1 cellular context compared by ENCODE assay signal in genomic region chr1:28259252-28259934, GRCh38.
TF ChIP-seq lines count a peak whose summit lies in the region.

TSS of gene SESN2 (plus strand) at chr1:28259518. CDS start at chr1:28259848, 330 bp downstream.

TF ChIP-seq in K562, 482 proteins besides CTCF, POLR2A, EP300 and RAD21 (continued from another document and continues in another):
- TF ChIP-seq CTCFL (IDR thresholded peaks at IDR 0.05; ENCODE audit: borderline replicate concordance, insufficient read depth, low read depth, low read length, poor library complexity, severe bottlenecking): no peak
- no peak for TF ChIP-seq MBD1 (CRISPR knock-in tag; IDR thresholded peaks at IDR 0.05)
- no peak for TF ChIP-seq ZBTB26 (CRISPR knock-in tag; IDR thresholded peaks at IDR 0.05)
- TF ChIP-seq DLX4 (CRISPR knock-in tag; IDR thresholded peaks at IDR 0.05): no peak
- TF ChIP-seq BRF1 (IDR thresholded peaks at IDR 0.05; ENCODE audit: borderline replicate concordance, extremely low read depth, insufficient read length): no peak
- TF ChIP-seq PTTG1 (tag; IDR thresholded peaks at IDR 0.05; ENCODE audit: low read depth): no peak
- no peak for TF ChIP-seq ETV6 (IDR thresholded peaks at IDR 0.05; ENCODE audit: borderline replicate concordance in 1 of 2, low read depth in 2 of 2, low read length in 1 of 2)
- peak; percentile 69; the same call in 1 of the 2 replicates for TF ChIP-seq ETV6 (CRISPR knock-in tag; IDR thresholded peaks at IDR 0.05; ENCODE audit: borderline replicate concordance)
- TF ChIP-seq GTF2B (IDR thresholded peaks at IDR 0.05; ENCODE audit: extremely low read depth, insufficient read length): peak; percentile 33
- TF ChIP-seq HIVEP1 (CRISPR knock-in tag; IDR thresholded peaks at IDR 0.05): no peak
- TF ChIP-seq SPI1 (IDR thresholded peaks at IDR 0.05; ENCODE audit: borderline replicate concordance, low read depth, low read length): peak; percentile 23; the same call in 1 of the 2 replicates
- peak; percentile 73; the same call in 1 of the 2 replicates for TF ChIP-seq ZNF431 (CRISPR knock-in tag; IDR thresholded peaks at IDR 0.05)
- no peak for TF ChIP-seq MCM5 (IDR thresholded peaks at IDR 0.05; ENCODE audit: low read depth)
- no peak for TF ChIP-seq NUFIP1 (IDR thresholded peaks at IDR 0.05; ENCODE audit: partially characterized antibody)
- TF ChIP-seq CGGBP1 (CRISPR knock-in tag; IDR thresholded peaks at IDR 0.05): no peak
- TF ChIP-seq ZNF449 (CRISPR knock-in tag; IDR thresholded peaks at IDR 0.05): no peak
- TF ChIP-seq FIP1L1 (IDR thresholded peaks at IDR 0.05; ENCODE audit: low read depth, low read length, poor library complexity, severe bottlenecking): peak; percentile 99
- no peak for TF ChIP-seq BMI1 (IDR thresholded peaks at IDR 0.05; ENCODE audit: low read length)
- TF ChIP-seq CUX1 (CRISPR knock-in tag; IDR thresholded peaks at IDR 0.05): no peak
- no peak for TF ChIP-seq ZNF23 (CRISPR knock-in tag; IDR thresholded peaks at IDR 0.05)
- no peak for TF ChIP-seq ATF2 (CRISPR knock-in tag; IDR thresholded peaks at IDR 0.05)
- TF ChIP-seq XRCC5 (IDR thresholded peaks at IDR 0.05; ENCODE audit: low read depth, low read length): peak; percentile 7; the same call in 1 of the 2 replicates
- TF ChIP-seq AFF4 (CRISPR knock-in tag; IDR thresholded peaks at IDR 0.05): peak; percentile 97
- TF ChIP-seq ELF4 (CRISPR knock-in tag; IDR thresholded peaks at IDR 0.05): no peak; the same call in 1 of the 2 replicates
- no peak for TF ChIP-seq ARID3B (CRISPR knock-in tag; IDR thresholded peaks at IDR 0.05; ENCODE audit: borderline replicate concordance)
- peak; percentile 94 for TF ChIP-seq MBD2 (IDR thresholded peaks at IDR 0.05; ENCODE audit: borderline replicate concordance, low read depth)
